ENCODE assay signal across 20 cellular contexts in the genomic region with DNA sequence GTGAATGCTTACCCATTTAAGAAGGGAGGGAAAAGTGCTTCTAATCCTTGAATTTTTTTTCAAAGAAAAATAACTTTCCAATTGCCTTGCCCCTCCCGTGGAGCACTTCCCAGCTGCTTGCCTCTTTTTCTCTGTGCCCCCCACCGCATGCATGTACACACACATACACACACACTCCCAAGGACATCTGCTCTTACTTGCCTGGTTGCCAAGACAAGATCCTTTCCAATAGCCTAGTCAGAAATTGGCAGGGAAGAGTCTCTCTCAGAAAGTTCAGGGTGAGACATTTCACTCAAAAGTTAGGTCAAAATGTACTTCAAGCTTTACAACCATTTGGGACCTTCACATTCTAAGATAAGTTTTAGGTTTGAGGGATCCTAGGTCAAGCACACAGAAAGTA. TPM values are rescaled to one million over a fixed set of nuclear protein-coding genes. Genes with fewer than 3 reads are reported as not detected.
"Had no signal": no experiment of that assay in that cellular context is flagged by ENCODE, and none has a peak within 500 bp of the region (broad histone marks: within the 10 kb centered on the region; RNA-seq: fewer than 3 reads in every experiment).

No MANE protein-coding gene starts in this region.

- H3K4me3 ChIP-seq: ascending aorta, esophagus squamous epithelium, gastrocnemius medialis, right atrium auricular region, tibial artery had no signal

- H3K36me3 ChIP-seq: ascending aorta, esophagus squamous epithelium, gastrocnemius medialis, right atrium auricular region, tibial artery, WERI-Rb-1 had no signal

- ATAC-seq: gastrocnemius medialis; left ventricle myocardium superior; stimulated activated memory B cell treated with anti-CD40 and anti-IgM and Interleukin-4, amounts not matched to agents 10 μg/mL and 1 μg/mL and 100 μg/mL, for 72 hours; T-helper 17 cell had no signal

- DNase-seq: activated CD4-positive, alpha-beta T cell treated with anti-CD3 and anti-CD28 coated beads for 1 hour; activated CD4-positive, alpha-beta T cell treated with anti-CD3 and anti-CD28 coated beads, Interleukin-2, amount 50 U/mL, for 48 hours; activated gamma-delta T cell; dermis blood vessel endothelial cell; effector memory CD4-positive, alpha-beta T cell; esophagus squamous epithelium; gastrocnemius medialis; head of caudate nucleus; left ventricle myocardium superior; occipital lobe; small intestine; stimulated activated CD4-positive, alpha-beta T cell treated with anti-CD3 and anti-CD28 coated beads, Interleukin-4, amount 100 ng/mL, for 4 hours; T-helper 17 cell; tibial artery; WERI-Rb-1 had no signal

- H3K4me1 ChIP-seq: ascending aorta, esophagus squamous epithelium, gastrocnemius medialis, right atrium auricular region, tibial artery had no signal

- H3K27me3 ChIP-seq: ascending aorta, esophagus squamous epithelium, gastrocnemius medialis, right atrium auricular region, tibial artery had no signal

- H3K9me3 ChIP-seq: ascending aorta, esophagus squamous epithelium, gastrocnemius medialis, right atrium auricular region, tibial artery had no signal

- H3K27ac ChIP-seq: ascending aorta, esophagus squamous epithelium, gastrocnemius medialis, right atrium auricular region, tibial artery, WERI-Rb-1 had no signal

RNA-seq across cellular contexts. Expression of gene HHIP, which starts 10.9 kb away (rescaled TPM):
- total RNA-seq: bronchial epithelial cell, esophagus squamous epithelium, left ventricle myocardium superior, T-helper 17 cell had no signal
- polyA plus RNA-seq: neural cell had no signal
